Comparison of ENCODE assay signal across 28 cellular contexts in the genomic region with DNA sequence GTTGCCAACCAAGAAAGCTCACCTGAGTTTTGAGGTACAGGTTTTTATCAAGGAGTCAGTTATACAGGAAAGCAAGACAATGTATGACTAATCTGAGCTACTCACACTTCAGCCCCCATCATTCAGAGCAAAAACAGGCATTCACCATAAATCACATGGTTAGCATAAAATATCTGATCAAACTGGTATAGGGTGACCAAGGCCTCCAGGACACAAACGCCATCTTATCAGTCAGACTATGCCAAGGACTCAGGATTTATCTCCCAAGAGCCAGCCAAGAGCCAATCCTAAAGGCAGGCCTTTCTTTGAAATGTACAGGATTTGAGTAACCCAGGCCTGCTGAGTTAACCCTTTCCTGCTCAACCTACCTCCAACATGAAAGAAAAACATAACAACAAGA.
"Had no signal": no experiment of that assay in that cellular context is flagged by ENCODE, and none has a peak within 500 bp of the region (broad histone marks: within the 10 kb centered on the region; RNA-seq: fewer than 3 reads in every experiment).

No MANE protein-coding gene starts in this region.

- H3K9me3 ChIP-seq: breast epithelium, esophagus squamous epithelium, psoas muscle, right atrium auricular region, suprapubic skin, tibial nerve had no signal

- H3K4me3 Mint-ChIP-seq: activated CD4-positive, alpha-beta memory T cell treated with anti-CD3 and anti-CD28 coated beads for 36 hours; activated CD4-positive, alpha-beta T cell treated with anti-CD3 and anti-CD28 coated beads, Interleukin-2, amount 10 ng/mL, durations not matched to agents 24 days and 14 days; activated naive CD4-positive, alpha-beta T cell treated with anti-CD3 and anti-CD28 coated beads, Interleukin-2, amount 50 U/mL, for 24 hours; activated T-cell treated with anti-CD3 and anti-CD28 coated beads, Interleukin-2, amount 50 U/mL, for 24 hours; activated T-helper 17 cell treated with anti-CD3 and anti-CD28 coated beads, Interleukin-2, amount 50 U/mL, for 72 hours; central memory CD8-positive, alpha-beta T cell; naive thymus-derived CD8-positive, alpha-beta T cell; neural crest cell; T-helper 17 cell had no signal

- H3K27me3 ChIP-seq: breast epithelium, esophagus squamous epithelium, right atrium auricular region, suprapubic skin, tibial nerve had no signal

- H3K4me1 ChIP-seq: breast epithelium, esophagus squamous epithelium, parathyroid adenoma, psoas muscle, right atrium auricular region, suprapubic skin, tibial nerve had no signal

- H3K4me1 Mint-ChIP-seq: activated CD4-positive, alpha-beta T cell treated with anti-CD3 and anti-CD28 coated beads, Interleukin-2, amount 10 ng/mL, durations not matched to agents 24 days and 14 days; activated naive CD4-positive, alpha-beta T cell treated with anti-CD3 and anti-CD28 coated beads, Interleukin-2, amount 50 U/mL, for 24 hours; activated T-helper 17 cell treated with anti-CD3 and anti-CD28 coated beads, Interleukin-2, amount 50 U/mL, for 72 hours; central memory CD8-positive, alpha-beta T cell; naive thymus-derived CD8-positive, alpha-beta T cell; neural crest cell; T-helper 17 cell had no signal

- H3K4me3 ChIP-seq: breast epithelium, esophagus squamous epithelium, psoas muscle, right atrium auricular region, suprapubic skin, tibial nerve had no signal

- H3K36me3 Mint-ChIP-seq: activated CD4-positive, alpha-beta memory T cell treated with anti-CD3 and anti-CD28 coated beads for 36 hours; activated naive CD4-positive, alpha-beta T cell treated with anti-CD3 and anti-CD28 coated beads, Interleukin-2, amount 50 U/mL, for 24 hours; naive thymus-derived CD8-positive, alpha-beta T cell had no signal

- H3K27ac Mint-ChIP-seq: activated CD4-positive, alpha-beta memory T cell treated with anti-CD3 and anti-CD28 coated beads for 36 hours; activated CD4-positive, alpha-beta T cell treated with anti-CD3 and anti-CD28 coated beads, Interleukin-2, amount 10 ng/mL, durations not matched to agents 24 days and 14 days; activated T-cell treated with anti-CD3 and anti-CD28 coated beads, Interleukin-2, amount 50 U/mL, for 24 hours; activated T-helper 17 cell treated with anti-CD3 and anti-CD28 coated beads, Interleukin-2, amount 50 U/mL, for 72 hours; naive thymus-derived CD8-positive, alpha-beta T cell; T-helper 17 cell had no signal

- DNase-seq: activated CD4-positive, alpha-beta memory T cell treated with anti-CD3 and anti-CD28 coated beads for 36 hours; activated CD4-positive, alpha-beta T cell treated with anti-CD3 and anti-CD28 coated beads, Interleukin-2, amount 10 ng/mL, durations not matched to agents 24 days and 14 days; activated CD4-positive, CD25-positive, alpha-beta regulatory T cell treated with anti-CD3 and anti-CD28 coated beads, Interleukin-2, amount 50 U/mL, for 72 hours; activated CD8-positive, alpha-beta memory T cell treated with anti-CD3 and anti-CD28 coated beads, Interleukin-2, amount 50 U/mL, for 4 hours; activated gamma-delta T cell treated with Interleukin-2 at 50 U/mL for 16 hours; activated T-cell treated with anti-CD3 and anti-CD28 coated beads, Interleukin-2, amount 50 U/mL, for 24 hours; dermis blood vessel endothelial cell; effector CD4-positive, alpha-beta T cell; esophagus squamous epithelium; kidney; left colon; naive thymus-derived CD8-positive, alpha-beta T cell; occipital lobe; psoas muscle; stimulated activated CD4-positive, alpha-beta T cell treated with anti-CD3 and anti-CD28 coated beads, Interleukin-15, amount 100 ng/mL, for 24 hours; stimulated activated naive CD4-positive, alpha-beta T cell; T-helper 17 cell; T1000; WERI-Rb-1 had no signal

- H3K36me3 ChIP-seq: breast epithelium, esophagus squamous epithelium, right atrium auricular region, suprapubic skin, tibial nerve, WERI-Rb-1 had no signal

- ATAC-seq: activated T-helper 17 cell treated with anti-CD3 and anti-CD28 coated beads, Interleukin-2, amount 50 U/mL, for 72 hours; left colon; naive thymus-derived CD8-positive, alpha-beta T cell; psoas muscle; T-helper 17 cell had no signal

- H3K9me3 Mint-ChIP-seq: activated CD4-positive, alpha-beta memory T cell treated with anti-CD3 and anti-CD28 coated beads for 36 hours; activated CD4-positive, alpha-beta T cell treated with anti-CD3 and anti-CD28 coated beads, Interleukin-2, amount 10 ng/mL, durations not matched to agents 24 days and 14 days; activated naive CD4-positive, alpha-beta T cell treated with anti-CD3 and anti-CD28 coated beads, Interleukin-2, amount 50 U/mL, for 24 hours; activated T-cell treated with anti-CD3 and anti-CD28 coated beads, Interleukin-2, amount 50 U/mL, for 24 hours; activated T-helper 17 cell treated with anti-CD3 and anti-CD28 coated beads, Interleukin-2, amount 50 U/mL, for 72 hours; naive thymus-derived CD8-positive, alpha-beta T cell; neural crest cell had no signal
